ENCODE assay signal across 7 cellular contexts in the genomic region with DNA sequence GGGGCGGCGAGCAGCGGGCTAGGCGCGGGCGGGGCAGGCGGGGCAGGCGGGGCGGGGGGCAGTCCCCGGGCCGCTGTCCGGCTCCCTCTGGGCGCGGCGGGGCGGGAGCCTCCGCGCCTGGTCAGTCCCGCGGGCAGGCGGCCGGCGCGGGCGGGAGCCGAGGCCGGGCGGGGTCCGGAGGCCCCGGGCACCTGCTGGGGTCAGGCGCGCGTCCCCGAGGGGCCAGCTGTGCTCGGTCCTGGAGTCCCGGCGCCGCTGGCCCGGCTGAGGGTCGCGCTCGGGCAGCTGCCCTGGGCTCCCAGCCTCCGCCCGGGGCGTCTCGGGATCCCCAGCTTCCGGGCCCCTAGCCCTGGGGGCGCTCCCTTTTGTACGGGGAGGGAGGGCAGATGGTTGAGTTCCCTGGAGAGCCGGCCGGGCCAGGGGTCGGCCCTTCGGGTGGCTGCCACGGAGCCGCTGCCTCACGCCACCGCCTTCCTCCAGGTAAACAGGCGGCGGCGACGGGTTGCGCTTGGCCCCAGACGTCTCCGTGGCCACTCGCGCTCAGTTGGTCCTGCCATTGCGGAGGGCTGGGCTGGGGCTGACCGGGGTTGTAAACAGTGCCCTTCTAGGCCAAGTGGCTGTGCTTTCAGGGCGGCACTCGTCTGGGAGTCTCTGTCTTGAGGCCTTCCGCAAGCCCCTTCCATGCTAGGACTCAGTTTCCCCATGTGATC. TPM values are rescaled to one million over a fixed set of nuclear protein-coding genes. Genes with fewer than 3 reads are reported as not detected.
A peak's percentile ranks its signal among the peaks of the same experiment; 100 is the strongest.
DNase-seq lines count a peak whose midpoint lies in the region; ATAC-seq and TF ChIP-seq lines count a peak whose summit lies in the region.

No MANE protein-coding gene starts in this region.

- H3K27me3 ChIP-seq in ascending aorta = no peaks in the 10 kb centered on the region

- H3K9me3 ChIP-seq in ascending aorta (no peaks in the 10 kb centered on the region), iPS-18c (ENCODE audit: control insufficient read depth, insufficient read depth, low read length) (no peaks in the 10 kb centered on the region)

- H3K4me1 ChIP-seq in ascending aorta = peaks cover 3 to 11% of the 10 kb centered on the region in 2 donors

- intact Hi-C loops in ascending aorta (cut with DNase I) = loop anchor here (2.0 to 5.0 kb wide), 3 partner anchors 54 to 336 kb away; partner anchors contain the start of genes RALGPS1 and ZBTB43

- peak overlapping the region; percentile 76 to 97 for H3K27ac ChIP-seq in ascending aorta

- peak; percentile 34 for ATAC-seq in GM18502 (IDR thresholded peaks at IDR 0.05; ENCODE audit: poor library complexity, unreplicated experiment)
- ATAC-seq in HG02588 (IDR thresholded peaks at IDR 0.05; ENCODE audit: unreplicated experiment) = peak; percentile 33

- TF ChIP-seq CTCF in ascending aorta (IDR thresholded peaks at IDR 0.05) = no peak

- peaks cover 0 to 7% of the 10 kb centered on the region in 2 donors for H3K36me3 ChIP-seq in ascending aorta

- DNase-seq in NCI-H69 (lab: John Stamatoyannopoulos, UW) (peak; percentile 71), ascending aorta (ENCODE audit: low spot score in 2 of 2) (peak in 1 of 2 donors; percentile 73), occipital lobe (lab: John Stamatoyannopoulos, UW) (no peak)
- DNase-seq in stimulated activated CD4-positive, alpha-beta T cell treated with anti-CD3 and anti-CD28 coated beads, Interleukin-15, amount 100 ng/mL, for 24 hours = peak; percentile 39

- peak overlapping the region; percentile 97 to 99 for H3K4me3 ChIP-seq in ascending aorta
- peak overlapping the region; percentile 75 for H3K4me3 ChIP-seq in iPS-18c (ENCODE audit: insufficient read depth, low read depth, low read length)

RNA-seq across cellular contexts. Expression of gene ZBTB34, which starts 0.5 kb away (rescaled TPM):
- total RNA-seq in ascending aorta (8.9 TPM), occipital lobe (83.0 TPM)

RNA-seq across cellular contexts. Expression of gene RALGPS1, which starts 53.7 kb away (rescaled TPM):
- total RNA-seq in ascending aorta (9.8 TPM), occipital lobe (86.6 TPM)

RNA-seq across cellular contexts. Expression of gene ZBTB43, which starts 56.1 kb away (rescaled TPM):
- total RNA-seq in ascending aorta = 2.4 TPM
- total RNA-seq in occipital lobe = 57.7 TPM

Comparison
In these comparisons a context has a peak if more than half of its experiments do, and no peak if none do; other contexts are left out.
1. RNA of gene ZBTB43, which starts 56.1 kb away (total RNA-seq): 57.7 TPM in occipital lobe (single experiment); 2.4 TPM in ascending aorta (single experiment); every median in the first group is over 10 times any median in the second.